8 cellular contexts compared by ENCODE assay signal in genomic region chr19:12669272-12670158, GRCh38. TPM values are rescaled to one million over a fixed set of nuclear protein-coding genes. Genes with fewer than 3 reads are reported as not detected.
DNase-seq lines count a peak whose midpoint lies in the region; ATAC-seq, FAIRE-seq and TF ChIP-seq lines count a peak whose summit lies in the region.

No MANE protein-coding gene starts in this region.

- ATAC-seq in GM18909 (IDR thresholded peaks at IDR 0.05; ENCODE audit: poor library complexity, unreplicated experiment), result no peak

- no peak for TF ChIP-seq CTCF in kidney (IDR thresholded peaks at IDR 0.05; ENCODE audit: borderline replicate concordance, extremely low read depth, insufficient read depth)

- peak overlapping the region; percentile 85 to 91 for H3K9ac ChIP-seq in kidney (ENCODE audit: low read length in 2 of 2)

- no peaks in the 10 kb centered on the region for H3K9me3 ChIP-seq in kidney (ENCODE audit: control insufficient read depth in 1 of 2, low read length in 2 of 2)

- DNase-seq in CD1c-positive myeloid dendritic cell (ENCODE audit: extremely low spot score) (peak; percentile 86), HCEC 1CT (peak; percentile 81), NCI-H226 (peak; percentile 69), cerebellum (ENCODE audit: low spot score) (peak; percentile 90), kidney (peak; percentile 92)
- DNase-seq in activated CD4-positive, CD25-positive, alpha-beta regulatory T cell treated with anti-CD3 and anti-CD28 coated beads, Interleukin-2, amount 50 U/mL, for 72 hours, result peak; percentile 77
- DNase-seq in stimulated activated CD4-positive, alpha-beta T cell treated with anti-CD3 and anti-CD28 coated beads, Interleukin-12 subunit alpha, Interleukin-12 subunit beta, amount 100 ng/mL, for 48 hours (ENCODE audit: low read depth in 2 of 3, low spot score in 1 of 3), result peak; percentile 40 to 77 (median 66)

- no peak for FAIRE-seq in kidney (lab: Jason Lieb, UNC)

- peaks cover 5 to 8% of the 10 kb centered on the region in 2 donors for H3K36me3 ChIP-seq in kidney (ENCODE audit: control insufficient read depth in 1 of 2, insufficient read depth in 2 of 2, low read length in 2 of 2)

- intact Hi-C loops in kidney (cut with DNase I), result loop anchor here (10.0 kb wide), 1 partner anchor 125 kb away; the partner anchor contains the start of gene JUNB

- H3K4me3 ChIP-seq in kidney (ENCODE audit: low read length in 2 of 2), result peak overlapping the region; percentile 77 to 84

- peaks cover 18 to 29% of the 10 kb centered on the region in 2 donors for H3K4me1 ChIP-seq in kidney (ENCODE audit: control insufficient read depth in 1 of 2, insufficient read depth in 1 of 2, low read depth in 1 of 2, low read length in 2 of 2)

- peak overlapping the region; percentile 97 to 99 for H3K27ac ChIP-seq in kidney (ENCODE audit: low read depth in 2 of 2, low read length in 2 of 2)

RNA-seq across cellular contexts. Expression of gene WDR83, which starts 2.9 kb away (rescaled TPM):
- total RNA-seq in cerebellum (6.3 TPM), kidney (10.5 TPM)
- polyA plus RNA-seq in kidney (ENCODE audit: insufficient read depth, low read depth, low replicate concordance), result 21.2 TPM

RNA-seq across cellular contexts. Expression of gene MAN2B1, which starts 3.0 kb away (rescaled TPM):
- total RNA-seq in cerebellum (17.5 TPM), kidney (90.5 TPM)
- 63.9 TPM for polyA plus RNA-seq in kidney (ENCODE audit: insufficient read depth, low read depth, low replicate concordance)

RNA-seq across cellular contexts. Expression of gene DHPS, which starts 12.2 kb away (rescaled TPM):
- total RNA-seq in cerebellum (59.1 TPM), kidney (75.9 TPM)
- polyA plus RNA-seq in kidney (ENCODE audit: insufficient read depth, low read depth, low replicate concordance), result 61.3 TPM

RNA-seq across cellular contexts. Expression of gene GNG14, which starts 18.3 kb away (rescaled TPM):
- total RNA-seq in cerebellum (not detected), kidney (not detected)
- not detected for polyA plus RNA-seq in kidney (ENCODE audit: insufficient read depth, low read depth, low replicate concordance)

RNA-seq across cellular contexts. Expression of gene FBXW9, which starts 26.9 kb away (rescaled TPM):
- total RNA-seq in cerebellum (5.3 TPM), kidney (11.4 TPM)
- polyA plus RNA-seq in kidney (ENCODE audit: insufficient read depth, low read depth, low replicate concordance), result 14.9 TPM
